24 cellular contexts compared by ENCODE assay signal in genomic region chr15:44656241-44656640, GRCh38. TPM values are rescaled to one million over a fixed set of nuclear protein-coding genes. Genes with fewer than 3 reads are reported as not detected.
DNase-seq lines count a peak whose midpoint lies in the region; ATAC-seq and TF ChIP-seq lines count a peak whose summit lies in the region.
"Had no signal": no experiment of that assay in that cellular context is flagged by ENCODE, and none has a peak within 500 bp of the region (broad histone marks: within the 10 kb centered on the region; RNA-seq: fewer than 3 reads in every experiment).

No MANE protein-coding gene starts in this region.

- DNase-seq in T-helper 2 cell treated with Interferon-gamma antibody and Interleukin-4, amounts not matched to agents 5 μg/mL and 100 μg/mL, for 36 hours (ENCODE audit: low spot score), result no peak
- DNase-seq in T-helper 2 cell (no peak), naive B cell (no peak), GM13977 (ENCODE audit: low spot score) (no peak)
- no peak for DNase-seq in stimulated activated naive CD8-positive, alpha-beta T cell treated with anti-CD3 and anti-CD28 coated beads, Interleukin-15, Interleukin-2, amounts not matched to agents 100 U/mL and 50 U/mL, for 24 hours
- no peak for DNase-seq in effector CD4-positive, alpha-beta T cell
- no peak for DNase-seq in central memory CD4-positive, alpha-beta T cell
- DNase-seq: activated CD4-positive, alpha-beta T cell treated with anti-CD3 and anti-CD28 coated beads for 1 hour; activated CD8-positive, alpha-beta memory T cell treated with anti-CD3 and anti-CD28 coated beads, Interleukin-2, amount 50 U/mL, for 4 hours; activated naive CD4-positive, alpha-beta T cell; AML-193; Caco-2; erythroblast; foreskin fibroblast; GOT3; NCI-H187 treated with DMSO at 0.1 percent for 48 hours; NCI-H226; NCI-H774; OCI-M1; SHP77; stimulated activated CD4-positive, alpha-beta T cell treated with anti-CD3 and anti-CD28 coated beads, Interleukin-4, amount 100 ng/mL, for 24 hours; SW 1271; trophoblast cell had no signal

- H3K27ac Mint-ChIP-seq in T-helper 2 cell treated with Interferon-gamma antibody and Interleukin-4, amounts not matched to agents 5 μg/mL and 100 μg/mL, for 36 hours, result peak overlapping the region; percentile 0
- H3K27ac Mint-ChIP-seq in stimulated activated naive CD8-positive, alpha-beta T cell treated with anti-CD3 and anti-CD28 coated beads, Interleukin-15, Interleukin-2, amounts not matched to agents 100 ng/mL and 50 ng/mL, for 24 hours, result peak overlapping the region; percentile 0
- H3K27ac Mint-ChIP-seq in naive B cell, result peak overlapping the region in 5 of 6 donors; percentile 0 to 88 (median 33)

- in situ Hi-C loops in GM13977 (cut with MboI; ENCODE audit: low pct_unique_long_range_greater_than_20kb, low sequenced_read_pairs, unreplicated experiment), result no loop called here

- H3K36me3 Mint-ChIP-seq in T-helper 2 cell treated with Interferon-gamma antibody and Interleukin-4, amounts not matched to agents 5 μg/mL and 100 μg/mL, for 36 hours (ENCODE audit: low read depth), result peaks cover 45% of the 10 kb centered on the region
- peaks cover 69% of the 10 kb centered on the region for H3K36me3 Mint-ChIP-seq in stimulated activated naive CD8-positive, alpha-beta T cell treated with anti-CD3 and anti-CD28 coated beads, Interleukin-15, Interleukin-2, amounts not matched to agents 100 ng/mL and 50 ng/mL, for 24 hours (ENCODE audit: low read depth)
- H3K36me3 Mint-ChIP-seq in naive B cell, result peaks cover 3 to 34% of the 10 kb centered on the region in 2 donors

- no peak for ATAC-seq in stimulated activated naive CD8-positive, alpha-beta T cell treated with anti-CD3 and anti-CD28 coated beads, Interleukin-15, Interleukin-2, amounts not matched to agents 100 U/mL and 50 U/mL, for 24 hours
- no peak for ATAC-seq in naive B cell (ENCODE audit: low read depth in 2 of 2)

- no peaks in the 10 kb centered on the region for H3K9me3 Mint-ChIP-seq in T-helper 2 cell treated with Interferon-gamma antibody and Interleukin-4, amounts not matched to agents 5 μg/mL and 100 μg/mL, for 36 hours
- no peaks in the 10 kb centered on the region for H3K9me3 Mint-ChIP-seq in stimulated activated naive CD8-positive, alpha-beta T cell treated with anti-CD3 and anti-CD28 coated beads, Interleukin-15, Interleukin-2, amounts not matched to agents 100 ng/mL and 50 ng/mL, for 24 hours
- H3K9me3 Mint-ChIP-seq in naive B cell, result no peaks in the 10 kb centered on the region

- peaks cover 21% of the 10 kb centered on the region for H3K4me1 Mint-ChIP-seq in T-helper 2 cell treated with Interferon-gamma antibody and Interleukin-4, amounts not matched to agents 5 μg/mL and 100 μg/mL, for 36 hours (ENCODE audit: low read depth)
- H3K4me1 Mint-ChIP-seq in stimulated activated naive CD8-positive, alpha-beta T cell treated with anti-CD3 and anti-CD28 coated beads, Interleukin-15, Interleukin-2, amounts not matched to agents 100 ng/mL and 50 ng/mL, for 24 hours (ENCODE audit: low read depth), result peaks cover 34% of the 10 kb centered on the region
- peaks cover 13 to 32% (median 26%) of the 10 kb centered on the region in 3 donors for H3K4me1 Mint-ChIP-seq in naive B cell

- H3K4me3 Mint-ChIP-seq in T-helper 2 cell treated with Interferon-gamma antibody and Interleukin-4, amounts not matched to agents 5 μg/mL and 100 μg/mL, for 36 hours, result no peak overlapping the region
- no peak overlapping the region for H3K4me3 Mint-ChIP-seq in stimulated activated naive CD8-positive, alpha-beta T cell treated with anti-CD3 and anti-CD28 coated beads, Interleukin-15, Interleukin-2, amounts not matched to agents 100 ng/mL and 50 ng/mL, for 24 hours
- H3K4me3 Mint-ChIP-seq in naive B cell, result no peak overlapping the region

- no peaks in the 10 kb centered on the region for H3K27me3 Mint-ChIP-seq in T-helper 2 cell treated with Interferon-gamma antibody and Interleukin-4, amounts not matched to agents 5 μg/mL and 100 μg/mL, for 36 hours (ENCODE audit: low read depth)
- no peaks in the 10 kb centered on the region for H3K27me3 Mint-ChIP-seq in stimulated activated naive CD8-positive, alpha-beta T cell treated with anti-CD3 and anti-CD28 coated beads, Interleukin-15, Interleukin-2, amounts not matched to agents 100 ng/mL and 50 ng/mL, for 24 hours
- H3K27me3 Mint-ChIP-seq in naive B cell, result no peaks in the 10 kb centered on the region

- no peak for TF ChIP-seq CTCF in GM13977 (IDR thresholded peaks at IDR 0.05; ENCODE audit: extremely low read depth, insufficient read depth, missing control alignments)

RNA-seq across cellular contexts. Expression of gene SPG11, which starts 7.2 kb away (rescaled TPM):
- 10 to 100 TPM; 19.7 to 70.0 (median 53.0) TPM for polyA plus RNA-seq in naive B cell (ENCODE audit: low read depth in 6 of 6)

RNA-seq across cellular contexts. Expression of gene PATL2, which starts 54.9 kb away (rescaled TPM):
- 10 to 100 TPM in 5 of 6 donors, 1 to 10 TPM in 1; 9.3 to 28.6 (median 20.2) TPM for polyA plus RNA-seq in naive B cell (ENCODE audit: low read depth in 6 of 6)

RNA-seq across cellular contexts. Expression of gene B2M, which starts 55.1 kb away (rescaled TPM):
- over 10,000 TPM; 15,630 to 30,116 (median 21,556) TPM for polyA plus RNA-seq in naive B cell (ENCODE audit: low read depth in 6 of 6)
